ENCODE assay signal across 9 cellular contexts in the genomic region with DNA sequence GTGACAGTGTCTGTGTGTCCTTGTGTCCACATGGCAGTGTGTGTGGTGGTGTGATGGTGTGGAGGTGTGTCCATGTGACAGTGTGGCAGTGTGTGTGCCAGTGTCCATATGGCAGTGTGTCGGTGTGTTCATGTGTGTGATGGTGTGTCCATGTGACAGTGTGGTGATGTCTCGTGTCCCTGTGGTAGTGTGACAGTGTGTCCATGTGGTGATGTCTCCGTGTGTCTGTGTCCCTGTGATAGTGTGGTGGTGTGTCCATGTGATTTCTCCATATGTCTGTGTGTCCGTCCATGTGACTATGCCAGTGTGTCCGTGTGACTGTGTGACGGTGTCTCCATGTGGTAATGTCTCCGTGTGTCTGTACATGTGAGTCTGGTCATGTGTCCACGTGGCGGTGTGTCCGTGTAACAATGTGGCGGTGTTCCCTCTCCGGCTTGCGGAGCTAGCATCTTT. TPM values are rescaled to one million over a fixed set of nuclear protein-coding genes. Genes with fewer than 3 reads are reported as not detected.
DNase-seq lines count a peak whose midpoint lies in the region; ATAC-seq and TF ChIP-seq lines count a peak whose summit lies in the region.
"Not testable (repeated sequence)": the region's sequence is repeated elsewhere in the genome, so short reads cannot be mapped to it uniquely, and the experiment has no call there.
"Had no signal": no experiment of that assay in that cellular context is flagged by ENCODE, and none has a peak within 500 bp of the region (broad histone marks: within the 10 kb centered on the region; RNA-seq: fewer than 3 reads in every experiment).

No MANE protein-coding gene starts in this region.

- TF ChIP-seq EP300 in esophagus muscularis mucosa (IDR thresholded peaks at IDR 0.05); upper lobe of left lung (IDR thresholded peaks at IDR 0.05): not testable (repeated sequence)

- H3K79me2 ChIP-seq in trophoblast cell (ENCODE audit: control insufficient read depth, insufficient read depth, low read length, poor library complexity): not testable (repeated sequence)

- not testable (repeated sequence) for H3K18ac ChIP-seq in trophoblast cell (ENCODE audit: low read length)

- not testable (repeated sequence) for TF ChIP-seq CTCF in esophagus muscularis mucosa (IDR thresholded peaks at IDR 0.05); lower lobe of right lung (IDR thresholded peaks at IDR 0.05); upper lobe of left lung (IDR thresholded peaks at IDR 0.05)

- not testable (repeated sequence) for H4K12ac ChIP-seq in trophoblast cell (ENCODE audit: low read depth, low read length)

- DNase-seq in H4 (ENCODE audit: low spot score) (peak; percentile 41), RPMI7951 (ENCODE audit: low read depth) (peak; percentile 8), esophagus muscularis mucosa (ENCODE audit: extremely low spot score) (peak; percentile 89), iPS-NIHi7 (ENCODE audit: extremely low spot score) (peak; percentile 4)
- not testable (repeated sequence) for DNase-seq in activated naive CD8-positive, alpha-beta T cell treated with anti-CD3 and anti-CD28 coated beads, Interleukin-2, amount 50 U/mL, for 24 hours; lower lobe of right lung; trophoblast cell; upper lobe of left lung

- not testable (repeated sequence) for H4K91ac ChIP-seq in trophoblast cell (ENCODE audit: low read depth, low read length)

- H3K23ac ChIP-seq in trophoblast cell (ENCODE audit: low read length): not testable (repeated sequence)

- H3K27me3 ChIP-seq in esophagus muscularis mucosa: peaks cover 0 to 11% (median 0%) of the 10 kb centered on the region in 4 donors
- not testable (repeated sequence) for H3K27me3 ChIP-seq in lower lobe of right lung (ENCODE audit: low read depth); trophoblast cell (ENCODE audit: insufficient read depth, low read length); upper lobe of left lung

- H3K36me3 Mint-ChIP-seq in activated naive CD8-positive, alpha-beta T cell treated with anti-CD3 and anti-CD28 coated beads, Interleukin-2, amount 50 U/mL, for 24 hours (ENCODE audit: low read depth): not testable (repeated sequence)

- H3K9me3 ChIP-seq in esophagus muscularis mucosa; lower lobe of right lung; trophoblast cell (ENCODE audit: insufficient read depth, low read depth, low read length); upper lobe of left lung: not testable (repeated sequence)

- not testable (repeated sequence) for H3K36me3 ChIP-seq in esophagus muscularis mucosa; lower lobe of right lung; trophoblast cell (ENCODE audit: control insufficient read depth in 1 of 2, insufficient read depth in 2 of 2, low read length in 2 of 2); upper lobe of left lung

- not testable (repeated sequence) for H3K4me1 Mint-ChIP-seq in activated naive CD8-positive, alpha-beta T cell treated with anti-CD3 and anti-CD28 coated beads, Interleukin-2, amount 50 U/mL, for 24 hours

- not testable (repeated sequence) for H2BK12ac ChIP-seq in trophoblast cell (ENCODE audit: low read length)

- not testable (repeated sequence) for H2AFZ ChIP-seq in trophoblast cell (ENCODE audit: insufficient read depth, low read length, poor library complexity)

- ATAC-seq in activated naive CD8-positive, alpha-beta T cell treated with anti-CD3 and anti-CD28 coated beads, Interleukin-2, amount 50 U/mL, for 24 hours: peak; percentile 36
- ATAC-seq in lower lobe of right lung: peak; percentile 49 to 54
- ATAC-seq in upper lobe of left lung (ENCODE audit: low FRiP score in 2 of 2): peak; percentile 46 to 93

- not testable (repeated sequence) for H2BK5ac ChIP-seq in trophoblast cell (ENCODE audit: low read depth, low read length, poor library complexity)

- H3K4me1 ChIP-seq in esophagus muscularis mucosa; lower lobe of right lung; trophoblast cell (ENCODE audit: control insufficient read depth in 1 of 2, insufficient read depth in 2 of 2, low read length in 2 of 2); upper lobe of left lung: not testable (repeated sequence)

- not testable (repeated sequence) for H3K4ac ChIP-seq in trophoblast cell (ENCODE audit: low read depth, low read length)

- H3K27ac ChIP-seq in esophagus muscularis mucosa (replicated peaks in 1 of 4); lower lobe of right lung; trophoblast cell (ENCODE audit: low read depth, low read length); upper lobe of left lung: not testable (repeated sequence)

- H2AK5ac ChIP-seq in trophoblast cell (ENCODE audit: low read length): not testable (repeated sequence)

- not testable (repeated sequence) for H3K4me3 ChIP-seq in esophagus muscularis mucosa, lower lobe of right lung, upper lobe of left lung
- peak overlapping the region; percentile 60 for H3K4me3 ChIP-seq in trophoblast cell (ENCODE audit: low read depth, low read length)

- not testable (repeated sequence) for H2BK120ac ChIP-seq in trophoblast cell (ENCODE audit: insufficient read depth, low read length, poor library complexity)

- H3K9ac ChIP-seq in trophoblast cell (ENCODE audit: low read length): not testable (repeated sequence)

- not testable (repeated sequence) for H3K4me3 Mint-ChIP-seq in activated naive CD8-positive, alpha-beta T cell treated with anti-CD3 and anti-CD28 coated beads, Interleukin-2, amount 50 U/mL, for 24 hours

- not testable (repeated sequence) for H3K27me3 Mint-ChIP-seq in activated naive CD8-positive, alpha-beta T cell treated with anti-CD3 and anti-CD28 coated beads, Interleukin-2, amount 50 U/mL, for 24 hours

- TF ChIP-seq POLR2A in esophagus muscularis mucosa (IDR thresholded peaks at IDR 0.05; ENCODE audit: low read depth); upper lobe of left lung (IDR thresholded peaks at IDR 0.05): not testable (repeated sequence)

- H3K27ac Mint-ChIP-seq in activated naive CD8-positive, alpha-beta T cell treated with anti-CD3 and anti-CD28 coated beads, Interleukin-2, amount 50 U/mL, for 24 hours: not testable (repeated sequence)

- intact Hi-C loops in esophagus muscularis mucosa (cut with DNase I); lower lobe of right lung (cut with DNase I): not testable (repeated sequence)

- H3K14ac ChIP-seq in trophoblast cell (ENCODE audit: low read length): not testable (repeated sequence)

- 84% methylated on average over 11 of the region's 13 CpGs for WGBS in esophagus muscularis mucosa
- WGBS in trophoblast cell (ENCODE audit: extremely low coverage, insufficient coverage, insufficient read length): no CpG with 5 or more reads among the region's 13 CpGs
- 87% methylated on average over 11 to 13 of the region's 13 CpGs for WGBS in upper lobe of left lung, 2 donors

- H4K8ac ChIP-seq in trophoblast cell (ENCODE audit: low read depth, low read length): not testable (repeated sequence)

- H3K9me3 Mint-ChIP-seq in activated naive CD8-positive, alpha-beta T cell treated with anti-CD3 and anti-CD28 coated beads, Interleukin-2, amount 50 U/mL, for 24 hours: not testable (repeated sequence)

- H3K4me2 ChIP-seq in trophoblast cell (ENCODE audit: low read length): not testable (repeated sequence)

- not testable (repeated sequence) for H3K79me1 ChIP-seq in trophoblast cell (ENCODE audit: low read length)

RNA-seq across cellular contexts. Expression of gene POTEG, which starts 59.7 kb away (rescaled TPM):
- total RNA-seq in H4 (2014; rRNA removed; shearing (Covaris generic)): 0.41 and 0.75 TPM in 2 replicates
- total RNA-seq in RPMI7951 (2014; rRNA removed; shearing (Covaris generic)): 0.29 TPM in 1 of 2 replicates, not detected in the other
- not detected for total RNA-seq in esophagus muscularis mucosa
- not detected for total RNA-seq in lower lobe of right lung
- not detected in 2 replicates for polyA plus RNA-seq in trophoblast cell (2013)
- not detected for total RNA-seq in upper lobe of left lung
- total RNA-seq: CD4-positive, CD25-positive, alpha-beta regulatory T cell had no signal
- polyA plus RNA-seq: CD4-positive, CD25-positive, alpha-beta regulatory T cell had no signal
